In genomic region chr1:213051127-213051880, GRCh38 we compare ENCODE assay signal across 1 cellular context.
A peak's percentile ranks its signal among the peaks of the same experiment; 100 is the strongest.
TF ChIP-seq lines count a peak whose summit lies in the region.

Gene RPS6KC1 (plus strand): TSS chr1:213051241. CDS start chr1:213051405, 164 bp downstream.

TF ChIP-seq in K562, 482 proteins besides CTCF, POLR2A, EP300 and RAD21 (continued from another document and continues in another):
- TF ChIP-seq DEAF1 (CRISPR knock-in tag; IDR thresholded peaks at IDR 0.05) (peak; percentile 38), ETS1 (conservative IDR thresholded peaks at IDR 0.05; ENCODE audit: control insufficient read depth, low read depth, low read length) (peak; percentile 83; the same call in 1 of the 2 replicates), SLC30A9 (CRISPR knock-in tag; IDR thresholded peaks at IDR 0.05) (no peak), ZBTB33 (CRISPR knock-in tag; IDR thresholded peaks at IDR 0.05) (peak; percentile 32; the same call in 1 of the 2 replicates), ZNF57 (CRISPR knock-in tag; IDR thresholded peaks at IDR 0.05) (0 out of 2 replicates have a peak, but pooled peaks have one; percentile 55), E2F5 (CRISPR knock-in tag; IDR thresholded peaks at IDR 0.05) (no peak), ATF3 (IDR thresholded peaks at IDR 0.05) (peak; percentile 92), ATF3 (CRISPR knock-in tag; conservative IDR thresholded peaks at IDR 0.05) (no peak), HDAC8 (tag; IDR thresholded peaks at IDR 0.05) (no peak), SMAD4 (CRISPR knock-in tag; conservative IDR thresholded peaks at IDR 0.05) (peak; percentile 73), LEF1 (IDR thresholded peaks at IDR 0.05) (peak; percentile 61; the same call in 1 of the 2 replicates), SMC3 (conservative IDR thresholded peaks at IDR 0.05; ENCODE audit: insufficient read depth, low read depth, low read length) (no peak), ZNF668 (CRISPR knock-in tag; IDR thresholded peaks at IDR 0.05) (no peak), AFF4 (CRISPR knock-in tag; IDR thresholded peaks at IDR 0.05) (peak; percentile 69; the same call in 1 of the 2 replicates), CREB3 (tag; conservative IDR thresholded peaks at IDR 0.05; ENCODE audit: low read depth) (no peak; the same call in none of the 2 replicates), GABPB1 (CRISPR knock-in tag; IDR thresholded peaks at IDR 0.05) (peak; percentile 97), RNF2 (IDR thresholded peaks at IDR 0.05) (peak; percentile 45), KLF1 (tag; IDR thresholded peaks at IDR 0.05) (peak; percentile 71; the same call in 1 of the 2 replicates), TEAD4 (IDR thresholded peaks at IDR 0.05; ENCODE audit: low read length) (peak; percentile 85; the same call in 1 of the 2 replicates), TEAD4 (CRISPR knock-in tag; IDR thresholded peaks at IDR 0.05; ENCODE audit: borderline replicate concordance) (no peak), ZNF583 (CRISPR knock-in tag; IDR thresholded peaks at IDR 0.05) (0 out of 2 replicates have a peak, but pooled peaks have one; percentile 47), BDP1 (IDR thresholded peaks at IDR 0.05; ENCODE audit: insufficient read depth, insufficient read length) (no peak), TCF3 (CRISPR knock-in tag; IDR thresholded peaks at IDR 0.05) (peak; percentile 77), HNRNPK (IDR thresholded peaks at IDR 0.05; ENCODE audit: low read depth, low read length, poor library complexity, severe bottlenecking) (no peak), ZNF124 (CRISPR knock-in tag; IDR thresholded peaks at IDR 0.05) (no peak), WHSC1 (IDR thresholded peaks at IDR 0.05; ENCODE audit: low read length) (no peak), ZNF586 (CRISPR knock-in tag; conservative IDR thresholded peaks at IDR 0.05) (no peak), ARHGAP35 (IDR thresholded peaks at IDR 0.05; ENCODE audit: partially characterized antibody) (no peak), SMARCA4 (IDR thresholded peaks at IDR 0.05) (peak; percentile 92), GTF2E2 (tag; IDR thresholded peaks at IDR 0.05) (no peak; the same call in 1 of the 2 replicates), PPARD (CRISPR knock-in tag; IDR thresholded peaks at IDR 0.05) (no peak), NR2F6 (CRISPR knock-in tag; IDR thresholded peaks at IDR 0.05) (no peak; the same call in 1 of the 2 replicates), POLR2AphosphoS2 (IDR thresholded peaks at IDR 0.05; ENCODE audit: low read length) (no peak), TAL1 (IDR thresholded peaks at IDR 0.05) (peak; percentile 55), ETV1 (tag; conservative IDR thresholded peaks at IDR 0.05; ENCODE audit: low read depth) (peak; percentile 51; the same call in 1 of the 2 replicates), MBD2 (IDR thresholded peaks at IDR 0.05; ENCODE audit: borderline replicate concordance, low read depth) (peak; percentile 80; the same call in 1 of the 2 replicates), LCOR (CRISPR knock-in tag; IDR thresholded peaks at IDR 0.05) (peak; percentile 61), ELF4 (CRISPR knock-in tag; IDR thresholded peaks at IDR 0.05) (no peak), NKRF (IDR thresholded peaks at IDR 0.05; ENCODE audit: borderline replicate concordance) (peak; percentile 93), HMGN3 (IDR thresholded peaks at IDR 0.05; ENCODE audit: borderline replicate concordance, extremely low read depth, insufficient read length, low read depth, low read length) (peak; percentile 92)
